Comparison of ENCODE assay signal across 6 cellular contexts in the genomic region with DNA sequence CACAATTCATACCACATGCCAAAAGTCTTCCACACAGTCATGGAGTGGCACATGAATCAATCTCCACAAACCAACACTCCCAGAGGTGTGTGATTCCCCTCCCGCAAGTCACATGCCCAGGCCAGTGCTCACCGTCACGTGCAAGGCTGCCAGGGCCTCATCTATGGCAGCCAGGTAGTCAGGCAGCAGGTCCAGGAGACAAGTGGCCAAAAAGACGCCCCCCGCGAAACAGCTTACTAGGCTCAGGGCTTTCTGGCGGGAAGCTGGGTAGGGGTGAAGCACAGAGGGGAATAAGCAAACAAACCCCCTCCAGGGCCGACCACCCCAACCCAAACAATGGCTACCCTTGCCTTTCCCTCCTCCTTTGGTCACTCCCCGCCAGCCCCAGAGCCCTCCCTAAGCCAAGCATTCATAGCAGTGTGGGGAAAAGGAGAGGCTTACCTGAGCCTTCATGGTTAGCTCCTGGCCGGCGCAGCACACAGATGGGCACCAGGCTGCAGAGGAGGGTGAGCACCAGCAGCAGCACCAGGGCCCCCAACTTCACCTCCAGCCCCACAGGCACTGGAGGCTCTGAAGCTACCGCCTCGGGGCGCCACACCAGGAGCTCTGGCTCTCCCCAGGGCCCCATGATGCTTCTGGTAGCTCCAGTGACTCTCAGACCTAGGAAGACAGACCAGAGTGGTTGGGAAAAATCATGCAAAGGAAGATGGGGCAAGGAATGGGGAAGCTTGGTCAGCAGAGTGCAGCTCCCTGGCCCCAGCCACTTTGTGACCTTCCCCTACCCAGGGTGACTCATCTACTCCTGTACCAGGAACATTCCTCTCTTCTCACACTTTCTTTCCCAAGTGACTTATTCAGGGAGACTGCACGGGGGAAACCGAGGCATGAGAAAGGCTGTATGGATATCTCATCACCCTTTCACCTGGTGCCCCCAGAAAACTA. TPM values are rescaled to one million over a fixed set of nuclear protein-coding genes. Genes with fewer than 3 reads are reported as not detected.
A peak's percentile ranks its signal among the peaks of the same experiment; 100 is the strongest.
DNase-seq lines count a peak whose midpoint lies in the region; ATAC-seq and TF ChIP-seq lines count a peak whose summit lies in the region.

No MANE protein-coding gene starts in this region.

- H3K36me3 Mint-ChIP-seq in activated CD8-positive, alpha-beta memory T cell treated with anti-CD3 and anti-CD28 coated beads, Interleukin-2, amount 10 ng/mL, durations not matched to agents 7 days and 5 days, result peaks cover 18% of the 10 kb centered on the region

- H3K4me3 Mint-ChIP-seq in activated CD8-positive, alpha-beta memory T cell treated with anti-CD3 and anti-CD28 coated beads, Interleukin-2, amount 10 ng/mL, durations not matched to agents 7 days and 5 days, result peak overlapping the region; percentile 81

- H3K9me3 Mint-ChIP-seq in activated CD8-positive, alpha-beta memory T cell treated with anti-CD3 and anti-CD28 coated beads, Interleukin-2, amount 10 ng/mL, durations not matched to agents 7 days and 5 days (ENCODE audit: low read depth), result no peaks in the 10 kb centered on the region

- peaks cover 48% of the 10 kb centered on the region for H3K4me1 Mint-ChIP-seq in activated CD8-positive, alpha-beta memory T cell treated with anti-CD3 and anti-CD28 coated beads, Interleukin-2, amount 10 ng/mL, durations not matched to agents 7 days and 5 days

- CTCF ChIA-PET in activated CD8-positive, alpha-beta memory T cell treated with anti-CD3 and anti-CD28 coated beads, Interleukin-2, amount 10 ng/mL, durations not matched to agents 7 days and 5 days (lab: Charles Lee), result interaction anchor here (1.1 to 3.3 kb wide), 8 partner anchors 14 to 283 kb away, joined by 3 to 21 read pairs (median 5); a partner anchor contains a TSS

- no peak for TF ChIP-seq CTCF in omental fat pad (IDR thresholded peaks at IDR 0.05)

- ATAC-seq in activated CD8-positive, alpha-beta memory T cell treated with anti-CD3 and anti-CD28 coated beads, Interleukin-2, amount 10 ng/mL, durations not matched to agents 7 days and 5 days, result no peak
- ATAC-seq in omental fat pad (ENCODE audit: low FRiP score), result peak; percentile 13
- no peak for ATAC-seq in GM21447 (IDR thresholded peaks at IDR 0.05; ENCODE audit: unreplicated experiment)
- no peak for ATAC-seq in HG03095 (IDR thresholded peaks at IDR 0.05; ENCODE audit: unreplicated experiment)

- H3K27me3 Mint-ChIP-seq in activated CD8-positive, alpha-beta memory T cell treated with anti-CD3 and anti-CD28 coated beads, Interleukin-2, amount 10 ng/mL, durations not matched to agents 7 days and 5 days, result no peaks in the 10 kb centered on the region

- H3K27ac ChIP-seq in caudate nucleus (ENCODE audit: low read depth, low read length), result peak overlapping the region; percentile 89

- no peak for DNase-seq in activated CD8-positive, alpha-beta memory T cell treated with anti-CD3 and anti-CD28 coated beads, Interleukin-2, amount 10 ng/mL, durations not matched to agents 7 days and 5 days
- DNase-seq in activated CD8-positive, alpha-beta memory T cell treated with anti-CD3 and anti-CD28 coated beads for 24 hours, result no peak
- no peak for DNase-seq in caudate nucleus (lab: John Stamatoyannopoulos, UW)
- DNase-seq in omental fat pad (ENCODE audit: low spot score), result no peak

- peak overlapping the region; percentile 87 for H3K27ac Mint-ChIP-seq in activated CD8-positive, alpha-beta memory T cell treated with anti-CD3 and anti-CD28 coated beads, Interleukin-2, amount 10 ng/mL, durations not matched to agents 7 days and 5 days

RNA-seq across cellular contexts. Expression of a gene that starts 1.0 kb away (rescaled TPM):
- 10 to 100 TPM; 38.1 to 48.0 TPM for total RNA-seq in activated CD8-positive, alpha-beta memory T cell treated with anti-CD3 and anti-CD28 coated beads, Interleukin-2, amount 10 ng/mL, durations not matched to agents 7 days and 5 days
- 100 to 1,000 TPM in 3 of 4 donors, 10 to 100 TPM in 1; 80.5 to 125 (median 116) TPM for total RNA-seq in omental fat pad

RNA-seq across cellular contexts. Expression of a gene that starts 3.9 kb away (rescaled TPM):
- total RNA-seq in activated CD8-positive, alpha-beta memory T cell treated with anti-CD3 and anti-CD28 coated beads, Interleukin-2, amount 10 ng/mL, durations not matched to agents 7 days and 5 days, result 10 to 100 TPM; 86.3 to 98.5 TPM
- total RNA-seq in omental fat pad, result 10 to 100 TPM; 11.9 to 17.7 (median 16.3) TPM

RNA-seq across cellular contexts. Expression of a gene that starts 5.3 kb away (rescaled TPM):
- 1 to 10 TPM; 6.3 to 8.5 TPM for total RNA-seq in activated CD8-positive, alpha-beta memory T cell treated with anti-CD3 and anti-CD28 coated beads, Interleukin-2, amount 10 ng/mL, durations not matched to agents 7 days and 5 days
- 10 to 100 TPM in 1 of 4 donors, 1 to 10 TPM in 3; 6.1 to 19.1 (median 8.5) TPM for total RNA-seq in omental fat pad

RNA-seq across cellular contexts. Expression of a gene that starts 15.1 kb away (rescaled TPM):
- 100 to 1,000 TPM; 127 to 156 TPM for total RNA-seq in activated CD8-positive, alpha-beta memory T cell treated with anti-CD3 and anti-CD28 coated beads, Interleukin-2, amount 10 ng/mL, durations not matched to agents 7 days and 5 days
- 100 to 1,000 TPM; 190 to 258 (median 208) TPM for total RNA-seq in omental fat pad

RNA-seq across cellular contexts. Expression of a gene that starts 15.8 kb away (rescaled TPM):
- total RNA-seq in activated CD8-positive, alpha-beta memory T cell treated with anti-CD3 and anti-CD28 coated beads, Interleukin-2, amount 10 ng/mL, durations not matched to agents 7 days and 5 days, result 100 to 1,000 TPM; 147 to 173 TPM
- 10 to 100 TPM; 21.8 to 75.0 (median 50.3) TPM for total RNA-seq in omental fat pad

Comparison
In these comparisons a context has a peak if more than half of its experiments do, and no peak if none do; other contexts are left out.
1. RNA of a gene that starts 3.9 kb away (total RNA-seq): 86.3 to 98.5 TPM in activated CD8-positive, alpha-beta memory T cell treated with anti-CD3 and anti-CD28 coated beads, Interleukin-2, amount 10 ng/mL, durations not matched to agents 7 days and 5 days; 11.9 to 17.7 TPM in omental fat pad; every median in the first group is over 4 times any median in the second.